10 cellular contexts compared by ENCODE assay signal in genomic region chr2:205769494-205769848, GRCh38.
DNase-seq lines count a peak whose midpoint lies in the region; ATAC-seq and TF ChIP-seq lines count a peak whose summit lies in the region.
"Had no signal": no experiment of that assay in that cellular context is flagged by ENCODE, and none has a peak within 500 bp of the region (broad histone marks: within the 10 kb centered on the region; RNA-seq: fewer than 3 reads in every experiment).

No MANE protein-coding gene starts in this region.

- H3K4me3 Mint-ChIP-seq in activated T-cell treated with anti-CD3 and anti-CD28 coated beads, Interleukin-2, amount 50 U/mL, for 72 hours: peak overlapping the region; percentile 30 to 45
- H3K4me3 Mint-ChIP-seq: dendritic cell treated with granulocyte-macrophage colony-stimulating factor and Interleukin-4, amounts not matched to agents 40 ng/mL and 50 ng/mL, for 4 days had no signal

- ATAC-seq in activated T-cell treated with anti-CD3 and anti-CD28 coated beads, Interleukin-2, amount 50 U/mL, for 72 hours (replicated peaks in 1 of 2): peak in 1 of 2 donors; percentile 24
- ATAC-seq in left colon: peak; percentile 47
- ATAC-seq in upper lobe of left lung (ENCODE audit: low FRiP score in 2 of 2): no peak
- ATAC-seq in GM18502 (IDR thresholded peaks at IDR 0.05; ENCODE audit: poor library complexity, unreplicated experiment): no peak
- no peak for ATAC-seq in HG03139 (IDR thresholded peaks at IDR 0.05; ENCODE audit: unreplicated experiment)

- peaks cover 45% of the 10 kb centered on the region for H3K27me3 Mint-ChIP-seq in activated T-cell treated with anti-CD3 and anti-CD28 coated beads, Interleukin-2, amount 50 U/mL, for 72 hours (ENCODE audit: low read depth)

- no peak overlapping the region for H3K9ac ChIP-seq in colonic mucosa (ENCODE audit: low read depth in 2 of 2, low read length in 2 of 2)

- TF ChIP-seq CTCF in colonic mucosa (IDR thresholded peaks at IDR 0.05) (no peak), upper lobe of left lung (IDR thresholded peaks at IDR 0.05) (no peak)

- 31 to 57% methylated on average over 3 of the region's 3 CpGs for WGBS in upper lobe of left lung, 2 donors

- no peak for TF ChIP-seq EP300 in upper lobe of left lung (IDR thresholded peaks at IDR 0.05)

- H3K9me3 ChIP-seq in colonic mucosa (no peaks in the 10 kb centered on the region), upper lobe of left lung (no peaks in the 10 kb centered on the region)
- H3K9me3 ChIP-seq in effector memory CD4-positive, alpha-beta T cell (ENCODE audit: control insufficient read depth, low read length): no peaks in the 10 kb centered on the region

- H3K4me1 ChIP-seq in colonic mucosa (peaks cover 7% of the 10 kb centered on the region), upper lobe of left lung (peaks cover 13 to 54% (median 37%) of the 10 kb centered on the region in 4 donors)
- H3K4me1 ChIP-seq in effector memory CD4-positive, alpha-beta T cell (ENCODE audit: control insufficient read depth, insufficient read depth, low read length, poor library complexity, severe bottlenecking): no peaks in the 10 kb centered on the region

- DNase-seq in activated T-cell treated with anti-CD3 and anti-CD28 coated beads, Interleukin-2, amount 50 U/mL, for 72 hours: no peak
- DNase-seq in activated T-cell treated with anti-CD3 and anti-CD28 coated beads for 4 hours (no peak), colonic mucosa (no peak), left colon (no peak), upper lobe of left lung (no peak)
- DNase-seq in effector memory CD4-positive, alpha-beta T cell: no peak
- DNase-seq: NCI-H2029 treated with DMSO at 0.1 percent for 48 hours had no signal

- H3K9me3 Mint-ChIP-seq in activated T-cell treated with anti-CD3 and anti-CD28 coated beads, Interleukin-2, amount 50 U/mL, for 72 hours: no peaks in the 10 kb centered on the region
- H3K9me3 Mint-ChIP-seq: dendritic cell treated with granulocyte-macrophage colony-stimulating factor and Interleukin-4, amounts not matched to agents 40 ng/mL and 50 ng/mL, for 4 days had no signal

- H3K36me3 Mint-ChIP-seq in activated T-cell treated with anti-CD3 and anti-CD28 coated beads, Interleukin-2, amount 50 U/mL, for 72 hours (ENCODE audit: insufficient read depth in 2 of 2): no peaks in the 10 kb centered on the region

- peak overlapping the region; percentile 47 for H3K27ac ChIP-seq in colonic mucosa
- H3K27ac ChIP-seq in upper lobe of left lung: peak overlapping the region in 2 of 4 donors; percentile 14 to 59
- H3K27ac ChIP-seq in effector memory CD4-positive, alpha-beta T cell (ENCODE audit: insufficient read depth, low read length, poor library complexity, severe bottlenecking): no peak overlapping the region

- H3K27ac Mint-ChIP-seq in activated T-cell treated with anti-CD3 and anti-CD28 coated beads, Interleukin-2, amount 50 U/mL, for 72 hours: no peak overlapping the region
- H3K27ac Mint-ChIP-seq: dendritic cell treated with granulocyte-macrophage colony-stimulating factor and Interleukin-4, amounts not matched to agents 40 ng/mL and 50 ng/mL, for 4 days had no signal

- no peaks in the 10 kb centered on the region for H3K27me3 ChIP-seq in colonic mucosa
- H3K27me3 ChIP-seq in upper lobe of left lung: no peaks in the 10 kb centered on the region
- H3K27me3 ChIP-seq in effector memory CD4-positive, alpha-beta T cell (replicated peaks; ENCODE audit: control insufficient read depth, insufficient read depth, low read length, poor library complexity, severe bottlenecking): no peaks in the 10 kb centered on the region

- H3K4me3 ChIP-seq in colonic mucosa (no peak overlapping the region), upper lobe of left lung (no peak overlapping the region)
- no peak overlapping the region for H3K4me3 ChIP-seq in effector memory CD4-positive, alpha-beta T cell (ENCODE audit: insufficient read depth, low read depth, low read length, poor library complexity, severe bottlenecking)

- H3K4me1 Mint-ChIP-seq in activated T-cell treated with anti-CD3 and anti-CD28 coated beads, Interleukin-2, amount 50 U/mL, for 72 hours (ENCODE audit: low read depth): peaks cover 19% of the 10 kb centered on the region

- intact Hi-C loops in colonic mucosa (cut with DNase I) (loop anchor here (5.0 to 10.0 kb wide), 2 partner anchors 118 to 155 kb away; no protein-coding TSS in a partner anchor), left colon (cut with DNase I, micrococcal nuclease) (loop anchor here in 1 of 2 donors (5.0 kb wide), 1 partner anchor 118 kb away; no protein-coding TSS in a partner anchor)

- TF ChIP-seq POLR2A in upper lobe of left lung (IDR thresholded peaks at IDR 0.05): no peak

- H3K36me3 ChIP-seq in colonic mucosa (no peaks in the 10 kb centered on the region), upper lobe of left lung (peaks cover 0 to 10% (median 3%) of the 10 kb centered on the region in 4 donors)
- no peaks in the 10 kb centered on the region for H3K36me3 ChIP-seq in effector memory CD4-positive, alpha-beta T cell (ENCODE audit: control insufficient read depth, insufficient read depth, low read length)
